Comparison of ENCODE assay signal across 8 cellular contexts in genomic region chr17:32349854-32350661, GRCh38. TPM values are rescaled to one million over a fixed set of nuclear protein-coding genes. Genes with fewer than 3 reads are reported as not detected.
DNase-seq lines count a peak whose midpoint lies in the region; ATAC-seq, FAIRE-seq and TF ChIP-seq lines count a peak whose summit lies in the region.

Gene ZNF207, plus strand, starts transcription at chr17:32350157. Its CDS starts 129 bp downstream, at chr17:32350286.

- peak; percentile 81 for FAIRE-seq in urothelium cell line (lab: Jason Lieb, UNC)

- H3K27ac ChIP-seq in right atrium auricular region (peak within 1 kb of the TSS; percentile 98 to 99), psoas muscle (peak within 1 kb of the TSS; percentile 98)

- no peak for TF ChIP-seq CTCF in right atrium auricular region (IDR thresholded peaks at IDR 0.05)
- no peak for TF ChIP-seq CTCF in psoas muscle (IDR thresholded peaks at IDR 0.05)

- peak; percentile 95 for DNase-seq in NCI-H187 treated with DMSO at 0.1 percent for 48 hours (lab: John Stamatoyannopoulos, UW)
- peak; percentile 53 to 95 (median 90) for DNase-seq in anterior cingulate cortex (lab: John Stamatoyannopoulos, UW)
- DNase-seq in right atrium auricular region (ENCODE audit: low spot score): peak; percentile 96
- DNase-seq in psoas muscle: peak; percentile 95 to 97
- peak; percentile 95 for DNase-seq in urothelium cell line (ENCODE audit: low spot score)

- H3K36me3 ChIP-seq in right atrium auricular region (peaks cover 27% of the 10 kb centered on the region), psoas muscle (ENCODE audit: insufficient read depth in 1 of 2, low read depth in 1 of 2) (peaks cover 9 to 34% of the 10 kb centered on the region in 2 donors)

- H3K4me1 ChIP-seq in right atrium auricular region: peaks cover 0 to 46% of the 10 kb centered on the region in 2 donors
- peaks cover 40% of the 10 kb centered on the region for H3K4me1 ChIP-seq in psoas muscle

- H3K9me3 ChIP-seq in right atrium auricular region (no peaks in the 10 kb centered on the region), psoas muscle (no peaks in the 10 kb centered on the region)

- intact Hi-C loops in T-helper 2 cell treated with Interferon-gamma antibody and Interleukin-4, amounts not matched to agents 100 ng/mL and 5 ng/mL, for 36 hours (cut with micrococcal nuclease): loop anchor here (1.0 kb wide), 2 partner anchors 9 to 94 kb away; partner anchors contain the start of gene PSMD11
- intact Hi-C loops in psoas muscle (cut with DNase I): no loop called here

- H3K4me3 ChIP-seq in right atrium auricular region (peak within 1 kb of the TSS; percentile 90 to 94), psoas muscle (peak within 1 kb of the TSS; percentile 90)

- ATAC-seq in HG02938 (IDR thresholded peaks at IDR 0.05; ENCODE audit: unreplicated experiment): peak; percentile 85
- ATAC-seq in psoas muscle: peak; percentile 98 to 99 (median 99)

- peak; percentile 81 for TF ChIP-seq POLR2A in GM15510 (IDR thresholded peaks at IDR 0.05; ENCODE audit: borderline replicate concordance, extremely low read depth, insufficient read length)

- WGBS in psoas muscle, 3 donors: 0 to 1% (median 0%) methylated on average over 47 of the region's 47 CpGs

- H3K27me3 ChIP-seq in right atrium auricular region: no peaks in the 10 kb centered on the region
- H3K27me3 ChIP-seq in psoas muscle (ENCODE audit: insufficient read depth in 3 of 3, low read length in 2 of 3): no peaks in the 10 kb centered on the region

RNA-seq across cellular contexts. Expression of gene ZNF207, which starts in this region (rescaled TPM):
- total RNA-seq in T-helper 2 cell treated with Interferon-gamma antibody and Interleukin-4, amounts not matched to agents 100 ng/mL and 5 ng/mL, for 36 hours: 295 and 300 TPM in 2 replicates
- 10 to 100 TPM; 65.6 to 68.9 TPM for total RNA-seq in right atrium auricular region
- total RNA-seq in psoas muscle: 100 to 1,000 TPM in 1 of 4 donors, 10 to 100 TPM in 3; 60.9 to 136 (median 73.4) TPM
- polyA plus RNA-seq in psoas muscle: 100 to 1,000 TPM in 1 of 3 donors, 10 to 100 TPM in 2; 62.2 to 134 (median 75.2) TPM

Comparison
In these comparisons a context has a peak if more than half of its experiments do, and no peak if none do; other contexts are left out.
1. Peak in every context shown above with its lines: DNase-seq, ATAC-seq, H3K4me3 ChIP-seq and H3K27ac ChIP-seq.